Comparison of ENCODE assay signal across 11 cellular contexts in the genomic region with DNA sequence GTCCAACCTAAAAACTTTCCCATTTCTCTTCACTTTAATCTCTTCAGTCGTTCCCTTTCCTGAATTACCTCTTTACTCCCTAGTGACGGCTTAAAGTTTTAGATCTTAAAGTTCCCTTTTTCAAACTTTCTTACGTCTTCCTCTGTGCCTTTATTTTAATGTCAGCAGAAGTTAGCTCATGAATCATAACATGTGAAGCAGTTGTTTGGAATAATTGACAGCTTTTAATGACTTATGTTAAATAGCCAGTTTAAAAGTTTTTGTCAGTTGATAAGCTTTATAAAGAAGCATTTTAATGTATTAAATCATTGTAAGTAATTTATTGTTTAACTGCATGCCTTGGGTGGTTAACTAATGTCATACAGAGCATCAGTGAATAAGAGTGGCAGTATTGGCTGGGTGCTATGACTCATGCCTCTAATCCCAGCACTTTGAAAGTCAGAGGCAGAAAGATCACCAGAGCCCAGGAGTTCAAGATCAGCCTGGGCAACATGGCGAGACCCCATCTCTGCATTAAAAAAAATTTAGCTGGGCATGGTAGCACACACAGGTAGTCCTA. TPM values are rescaled to one million over a fixed set of nuclear protein-coding genes. Genes with fewer than 3 reads are reported as not detected.
DNase-seq lines count a peak whose midpoint lies in the region; ATAC-seq and TF ChIP-seq lines count a peak whose summit lies in the region.
"Had no signal": no experiment of that assay in that cellular context is flagged by ENCODE, and none has a peak within 500 bp of the region (broad histone marks: within the 10 kb centered on the region; RNA-seq: fewer than 3 reads in every experiment).

No MANE protein-coding gene starts in this region.

- CTCF ChIA-PET in CD4-positive, alpha-beta T cell (lab: Charles Lee), result interaction anchor here (1.2 kb wide), 2 partner anchors 33 to 166 kb away, joined by 3 read pairs; no protein-coding TSS in a partner anchor

- no peaks in the 10 kb centered on the region for H3K27me3 ChIP-seq in CD4-positive, alpha-beta T cell (ENCODE audit: control insufficient read depth, insufficient read depth, low read length)

- H3K9me3 Mint-ChIP-seq in CD4-positive, alpha-beta T cell, result no peaks in the 10 kb centered on the region
- no peaks in the 10 kb centered on the region for H3K9me3 Mint-ChIP-seq in naive B cell

- no peaks in the 10 kb centered on the region for H3K36me3 Mint-ChIP-seq in CD4-positive, alpha-beta T cell (ENCODE audit: low read depth)
- no peaks in the 10 kb centered on the region for H3K36me3 Mint-ChIP-seq in naive B cell

- intact Hi-C loops in CD4-positive, alpha-beta T cell (cut with DNase I, micrococcal nuclease), result no loop called here

- no peak for DNase-seq in CD4-positive, alpha-beta T cell
- peak; percentile 47 for DNase-seq in amniotic epithelial cell (ENCODE audit: low read depth)
- no peak for DNase-seq in naive B cell
- DNase-seq in COR-L47 (lab: John Stamatoyannopoulos, UW), result no peak
- DNase-seq in activated CD8-positive, alpha-beta memory T cell treated with anti-CD3 and anti-CD28 coated beads for 24 hours, result no peak
- DNase-seq: GOT3; NCI-H2029 treated with DMSO at 0.1 percent for 48 hours; stimulated activated naive CD4-positive, alpha-beta T cell had no signal

- POLR2A ChIA-PET in CD4-positive, alpha-beta T cell (lab: Charles Lee), result interaction anchor here (1.1 to 1.7 kb wide), 3 partner anchors 14 to 34 kb away, joined by 3 to 5 read pairs (median 3); a partner anchor contains a TSS

- no peaks in the 10 kb centered on the region for H3K27me3 Mint-ChIP-seq in CD4-positive, alpha-beta T cell
- no peaks in the 10 kb centered on the region for H3K27me3 Mint-ChIP-seq in naive B cell

- ATAC-seq in CD4-positive, alpha-beta T cell (ENCODE audit: poor library complexity), result peak; percentile 37
- peak; percentile 38 for ATAC-seq in HG03460 (IDR thresholded peaks at IDR 0.05; ENCODE audit: unreplicated experiment)
- ATAC-seq in naive B cell (ENCODE audit: low read depth in 2 of 2), result peak; percentile 58 to 63
- no peak for ATAC-seq in HG02623 (IDR thresholded peaks at IDR 0.05; ENCODE audit: unreplicated experiment)
- ATAC-seq in GM18858 (IDR thresholded peaks at IDR 0.05; ENCODE audit: unreplicated experiment), result no peak

- H3K9me3 ChIP-seq in CD4-positive, alpha-beta T cell (ENCODE audit: control insufficient read depth, low read length), result no peaks in the 10 kb centered on the region

- no peak overlapping the region for H3K27ac Mint-ChIP-seq in CD4-positive, alpha-beta T cell
- H3K27ac Mint-ChIP-seq in naive B cell, result peak overlapping the region; percentile 9 to 44 (median 16)

- H3K27ac ChIP-seq in CD4-positive, alpha-beta T cell (ENCODE audit: low read depth, low read length), result no peak overlapping the region

- peaks cover 48% of the 10 kb centered on the region for H3K4me1 Mint-ChIP-seq in CD4-positive, alpha-beta T cell (ENCODE audit: low read depth)
- peaks cover 30 to 42% (median 42%) of the 10 kb centered on the region in 3 donors for H3K4me1 Mint-ChIP-seq in naive B cell

- no peak for TF ChIP-seq CTCF in CD4-positive, alpha-beta T cell (IDR thresholded peaks at IDR 0.05)

- H3K4me3 Mint-ChIP-seq in CD4-positive, alpha-beta T cell, result no peak overlapping the region
- H3K4me3 Mint-ChIP-seq in naive B cell, result peak overlapping the region in 3 of 8 donors; percentile 3 to 21 (median 4)

RNA-seq across cellular contexts. Expression of a gene that starts 33.9 kb away (rescaled TPM):
- 10 to 100 TPM; 57.1 to 63.1 TPM for total RNA-seq in CD4-positive, alpha-beta T cell
- polyA plus RNA-seq in naive B cell (ENCODE audit: low read depth in 6 of 6), result 10 to 100 TPM; 14.8 to 30.1 (median 22.9) TPM

Comparison
In these comparisons a context has a peak if more than half of its experiments do, and no peak if none do; other contexts are left out.
1. ATAC-seq: peak in CD4-positive, alpha-beta T cell (single experiment), HG03460 (single experiment) and naive B cell (2 of 2); none in HG02623 (single experiment) and GM18858 (single experiment).